9 cellular contexts compared by ENCODE assay signal in genomic region chrX:118975831-118976598, GRCh38. TPM values are rescaled to one million over a fixed set of nuclear protein-coding genes. Genes with fewer than 3 reads are reported as not detected.
DNase-seq lines count a peak whose midpoint lies in the region; ATAC-seq lines count a peak whose summit lies in the region.
"Had no signal": no experiment of that assay in that cellular context is flagged by ENCODE, and none has a peak within 500 bp of the region (broad histone marks: within the 10 kb centered on the region; RNA-seq: fewer than 3 reads in every experiment).

No MANE protein-coding gene starts in this region.

- H3K9me3 Mint-ChIP-seq in activated naive CD4-positive, alpha-beta T cell treated with anti-CD3 and anti-CD28 coated beads, Interleukin-2, amount 50 U/mL, for 24 hours, result no peaks in the 10 kb centered on the region

- peak; percentile 85 for ATAC-seq in Right ventricle myocardium inferior

- intact Hi-C loops in Right ventricle myocardium inferior (cut with DNase I), result loop anchor here (10.0 kb wide), 1 partner anchor 131 kb away; no protein-coding TSS in a partner anchor
- intact Hi-C loops in posterior cingulate gyrus (cut with DNase I), result no loop called here

- in situ Hi-C loops in SK-MEL-5 (cut with HindIII; ENCODE audit: low pct_unique_long_range_greater_than_20kb, low sequenced_read_pairs), result no loop called here

- H3K4me1 Mint-ChIP-seq in activated naive CD4-positive, alpha-beta T cell treated with anti-CD3 and anti-CD28 coated beads, Interleukin-2, amount 50 U/mL, for 24 hours, result peaks cover 25% of the 10 kb centered on the region

- peak overlapping the region; percentile 95 for H3K4me3 Mint-ChIP-seq in activated naive CD4-positive, alpha-beta T cell treated with anti-CD3 and anti-CD28 coated beads, Interleukin-2, amount 50 U/mL, for 24 hours

- no peaks in the 10 kb centered on the region for H3K27me3 Mint-ChIP-seq in activated naive CD4-positive, alpha-beta T cell treated with anti-CD3 and anti-CD28 coated beads, Interleukin-2, amount 50 U/mL, for 24 hours

- DNase-seq in NCI-H1694 treated with DMSO at 0.1 percent for 48 hours (lab: John Stamatoyannopoulos, UW) (peak; percentile 20), NCI-H1694 (lab: John Stamatoyannopoulos, UW) (no peak), SK-MEL-5 (ENCODE audit: low read depth, low spot score) (peak; percentile 5), Right ventricle myocardium inferior (ENCODE audit: missing footprints) (peak; percentile 83), posterior cingulate gyrus (peak in 8 of 10 donors; percentile 15 to 89 (median 36)), ureter (ENCODE audit: low spot score) (peak; percentile 77), NCI-H2029 (lab: John Stamatoyannopoulos, UW) (no peak)
- DNase-seq: DND-41 had no signal

- H3K36me3 Mint-ChIP-seq in activated naive CD4-positive, alpha-beta T cell treated with anti-CD3 and anti-CD28 coated beads, Interleukin-2, amount 50 U/mL, for 24 hours, result no peaks in the 10 kb centered on the region

- H3K27ac Mint-ChIP-seq in activated naive CD4-positive, alpha-beta T cell treated with anti-CD3 and anti-CD28 coated beads, Interleukin-2, amount 50 U/mL, for 24 hours, result peak overlapping the region; percentile 97

RNA-seq across cellular contexts. Expression of gene LONRF3, which starts 1.6 kb away (rescaled TPM):
- total RNA-seq in SK-MEL-5 (2014; rRNA removed; shearing (Covaris generic)), result 2.4 and 2.8 TPM in 2 replicates
- polyA plus RNA-seq in SK-MEL-5 (2015; cell fraction: cytosol; rRNA removed), result 0.83 and 1.5 TPM in 2 replicates
- polyA plus RNA-seq in SK-MEL-5 (2015; cell fraction: nucleus; rRNA removed), result 0.62 and 1.3 TPM in 2 replicates
- 3.0 TPM for total RNA-seq in Right ventricle myocardium inferior
- total RNA-seq in ureter, result 6.9 TPM

Comparison
In these comparisons a context has a peak if more than half of its experiments do, and no peak if none do; other contexts are left out.
1. DNase-seq: peak in NCI-H1694 treated with DMSO at 0.1 percent for 48 hours (single experiment), SK-MEL-5 (single experiment), Right ventricle myocardium inferior (single experiment), posterior cingulate gyrus (8 of 10) and ureter (single experiment); none in NCI-H1694 (single experiment) and NCI-H2029 (single experiment).